ENCODE assay signal across 17 cellular contexts in genomic region chr6:42410861-42411260, GRCh38. TPM values are rescaled to one million over a fixed set of nuclear protein-coding genes. Genes with fewer than 3 reads are reported as not detected.
"Had no signal": no experiment of that assay in that cellular context is flagged by ENCODE, and none has a peak within 500 bp of the region (broad histone marks: within the 10 kb centered on the region; RNA-seq: fewer than 3 reads in every experiment).

No MANE protein-coding gene starts in this region.

- DNase-seq: activated CD4-positive, alpha-beta T cell treated with anti-CD3 and anti-CD28 coated beads, Interleukin-2, amount 50 U/mL, for 4 hours; activated CD4-positive, CD25-positive, alpha-beta regulatory T cell treated with anti-CD3 and anti-CD28 coated beads, Interleukin-2, amount 50 U/mL, for 72 hours; activated naive CD4-positive, alpha-beta T cell treated with anti-CD3 and anti-CD28 coated beads, Interleukin-2, amount 10 ng/mL, durations not matched to agents 7 days and 5 days; amygdala; hippocampal formation; lower lobe of right lung; psoas muscle; stimulated activated CD4-positive, alpha-beta T cell treated with anti-CD3 and anti-CD28 coated beads, Interleukin-1b, Interleukin-23, amount 100 ng/mL, for 48 hours; stimulated activated naive CD4-positive, alpha-beta T cell treated with Interleukin-2 at 50 U/mL for 16 hours; upper lobe of left lung had no signal

- H3K4me1 ChIP-seq: psoas muscle had no signal

- H3K27ac ChIP-seq: lower lobe of right lung, psoas muscle, upper lobe of left lung had no signal

- H3K27ac Mint-ChIP-seq: activated naive CD4-positive, alpha-beta T cell treated with anti-CD3 and anti-CD28 coated beads, Interleukin-2, amount 10 ng/mL, durations not matched to agents 7 days and 5 days; activated T-helper 2 cell treated with anti-CD3 and anti-CD28 coated beads, Interferon-gamma antibody, Interleukin-2, Interleukin-4, amounts not matched to agents 10 μg/mL and 5 μg/mL and 100 μg/mL, durations not matched to agents 14 hours and 24 hours and 36 hours; brain; nephron had no signal

- H3K9me3 ChIP-seq: lower lobe of right lung, psoas muscle, spleen, upper lobe of left lung had no signal

- H3K4me3 Mint-ChIP-seq: activated naive CD4-positive, alpha-beta T cell treated with anti-CD3 and anti-CD28 coated beads, Interleukin-2, amount 10 ng/mL, durations not matched to agents 7 days and 5 days; brain; nephron had no signal

- H3K27me3 Mint-ChIP-seq: activated naive CD4-positive, alpha-beta T cell treated with anti-CD3 and anti-CD28 coated beads, Interleukin-2, amount 10 ng/mL, durations not matched to agents 7 days and 5 days; brain had no signal

- H3K9me3 Mint-ChIP-seq: activated naive CD4-positive, alpha-beta T cell treated with anti-CD3 and anti-CD28 coated beads, Interleukin-2, amount 10 ng/mL, durations not matched to agents 7 days and 5 days; activated T-helper 2 cell treated with anti-CD3 and anti-CD28 coated beads, Interferon-gamma antibody, Interleukin-2, Interleukin-4, amounts not matched to agents 10 μg/mL and 5 μg/mL and 100 μg/mL, durations not matched to agents 14 hours and 24 hours and 36 hours; nephron had no signal

- H3K4me3 ChIP-seq: lower lobe of right lung, psoas muscle, spleen, upper lobe of left lung had no signal

- H3K36me3 ChIP-seq: lower lobe of right lung, spleen, upper lobe of left lung had no signal

- H3K27me3 ChIP-seq: spleen, upper lobe of left lung had no signal

- ATAC-seq: esophagus mucosa, lower lobe of right lung, psoas muscle, sciatic nerve had no signal

RNA-seq across cellular contexts. Expression of gene TRERF1, which starts 40.9 kb away (rescaled TPM):
- total RNA-seq: dermis microvascular lymphatic vessel endothelial cell had no signal
